In genomic region chr20:22536956-22537756, GRCh38 we compare ENCODE assay signal across 1 cellular context.
TF ChIP-seq lines count a peak whose summit lies in the region.

No MANE protein-coding gene starts in this region.

TF ChIP-seq in HepG2, 621 proteins besides CTCF, POLR2A, EP300 and RAD21 (continued from another document and continues in another):
- TF ChIP-seq MNT (IDR thresholded peaks at IDR 0.05): no peak
- TF ChIP-seq PRDM4 (CRISPR knock-in tag; IDR thresholded peaks at IDR 0.05; ENCODE audit: borderline replicate concordance): no peak
- no peak for TF ChIP-seq NAIF1 (CRISPR knock-in tag; IDR thresholded peaks at IDR 0.05; ENCODE audit: borderline replicate concordance)
- TF ChIP-seq NPAS2 (CRISPR knock-in tag; IDR thresholded peaks at IDR 0.05; ENCODE audit: borderline replicate concordance): no peak
- TF ChIP-seq ZBED4 (CRISPR knock-in tag; IDR thresholded peaks at IDR 0.05; ENCODE audit: borderline replicate concordance): no peak
- TF ChIP-seq HMGA1 (CRISPR knock-in tag; conservative IDR thresholded peaks at IDR 0.05): no peak
- TF ChIP-seq ZSCAN30 (CRISPR knock-in tag; IDR thresholded peaks at IDR 0.05): no peak
- no peak for TF ChIP-seq ZNF329 (CRISPR knock-in tag; IDR thresholded peaks at IDR 0.05; ENCODE audit: low read depth)
- TF ChIP-seq DMTF1 (CRISPR knock-in tag; IDR thresholded peaks at IDR 0.05): no peak
- no peak for TF ChIP-seq NFKBIZ (CRISPR knock-in tag; IDR thresholded peaks at IDR 0.05)
- no peak for TF ChIP-seq ZNF30 (CRISPR knock-in tag; IDR thresholded peaks at IDR 0.05)
- TF ChIP-seq MLLT10 (CRISPR knock-in tag; IDR thresholded peaks at IDR 0.05): no peak
- TF ChIP-seq ZNF256 (CRISPR knock-in tag; conservative IDR thresholded peaks at IDR 0.05): no peak
- no peak for TF ChIP-seq NFAT5 (CRISPR knock-in tag; IDR thresholded peaks at IDR 0.05)
- peak; percentile 25; the same call in 1 of the 2 replicates for TF ChIP-seq MED1 (CRISPR knock-in tag; IDR thresholded peaks at IDR 0.05)
- TF ChIP-seq POLR2AphosphoS5 (IDR thresholded peaks at IDR 0.05; ENCODE audit: low read depth, low read length): no peak
- no peak for TF ChIP-seq PRDM10 (CRISPR knock-in tag; IDR thresholded peaks at IDR 0.05; ENCODE audit: low read depth)
- no peak for TF ChIP-seq HES4 (CRISPR knock-in tag; IDR thresholded peaks at IDR 0.05; ENCODE audit: borderline replicate concordance)
- TF ChIP-seq GMEB1 (CRISPR knock-in tag; IDR thresholded peaks at IDR 0.05; ENCODE audit: borderline replicate concordance): no peak
- TF ChIP-seq TAF1 (CRISPR knock-in tag; IDR thresholded peaks at IDR 0.05): peak; percentile 42; the same call in 1 of the 2 replicates
- no peak for TF ChIP-seq NCOA5 (CRISPR knock-in tag; IDR thresholded peaks at IDR 0.05)
- no peak for TF ChIP-seq TBL1XR1 (IDR thresholded peaks at IDR 0.05; ENCODE audit: borderline replicate concordance, low read length, partially characterized antibody)
- TF ChIP-seq ZNF570 (CRISPR knock-in tag; IDR thresholded peaks at IDR 0.05; ENCODE audit: borderline replicate concordance): no peak
- TF ChIP-seq ZFP36L2 (CRISPR knock-in tag; IDR thresholded peaks at IDR 0.05): no peak
- TF ChIP-seq NFATC3 (CRISPR knock-in tag; IDR thresholded peaks at IDR 0.05): no peak
- TF ChIP-seq ZBTB3 (CRISPR knock-in tag; IDR thresholded peaks at IDR 0.05; ENCODE audit: borderline replicate concordance, low read depth): no peak
- no peak for TF ChIP-seq TEAD2 (CRISPR knock-in tag; IDR thresholded peaks at IDR 0.05)
- no peak for TF ChIP-seq RXRA (CRISPR knock-in tag; IDR thresholded peaks at IDR 0.05)
- no peak for TF ChIP-seq HNRNPL (IDR thresholded peaks at IDR 0.05; ENCODE audit: low read depth, low read length)
- TF ChIP-seq CERS6 (CRISPR knock-in tag; IDR thresholded peaks at IDR 0.05): no peak
- TF ChIP-seq NR2F2 (IDR thresholded peaks at IDR 0.05; ENCODE audit: borderline replicate concordance, low read depth): peak; percentile 42; the same call in 1 of the 2 replicates
- no peak for TF ChIP-seq ZNF546 (CRISPR knock-in tag; conservative IDR thresholded peaks at IDR 0.05)
- no peak for TF ChIP-seq ZNF207 (IDR thresholded peaks at IDR 0.05; ENCODE audit: borderline replicate concordance)
- no peak for TF ChIP-seq ELF3 (CRISPR knock-in tag; IDR thresholded peaks at IDR 0.05)
- no peak for TF ChIP-seq ZNF709 (CRISPR knock-in tag; IDR thresholded peaks at IDR 0.05)
- TF ChIP-seq ZNF766 (CRISPR knock-in tag; IDR thresholded peaks at IDR 0.05; ENCODE audit: borderline replicate concordance): no peak
- no peak for TF ChIP-seq HMG20B (CRISPR knock-in tag; conservative IDR thresholded peaks at IDR 0.05)
